Comparison of ENCODE assay signal across 28 cellular contexts in genomic region chr2:31086585-31086984, GRCh38.
"Had no signal": no experiment of that assay in that cellular context is flagged by ENCODE, and none has a peak within 500 bp of the region (broad histone marks: within the 10 kb centered on the region; RNA-seq: fewer than 3 reads in every experiment).

No MANE protein-coding gene starts in this region.

- H3K27me3 ChIP-seq: colonic mucosa, dorsolateral prefrontal cortex, esophagus muscularis mucosa, esophagus squamous epithelium, foreskin keratinocyte, gastrocnemius medialis, heart left ventricle had no signal

- FAIRE-seq: colon, endometrium, endothelial cell of umbilical vein, frontal cortex had no signal

- H3K27ac ChIP-seq: colonic mucosa, coronary artery, dorsolateral prefrontal cortex, epithelial cell of prostate, esophagus muscularis mucosa, esophagus squamous epithelium, foreskin keratinocyte, gastrocnemius medialis, gastroesophageal sphincter, heart left ventricle, heart right ventricle had no signal

- H3K4me3 ChIP-seq: colonic mucosa, coronary artery, dorsolateral prefrontal cortex, esophagus muscularis mucosa, esophagus squamous epithelium, gastrocnemius medialis, gastroesophageal sphincter, heart left ventricle, heart right ventricle had no signal

- ATAC-seq: effector memory CD8-positive, alpha-beta T cell; esophagus mucosa; foreskin keratinocyte; gastrocnemius medialis; gastroesophageal sphincter; heart left ventricle; heart right ventricle had no signal

- H3K9me3 ChIP-seq: colonic mucosa, esophagus muscularis mucosa, esophagus squamous epithelium, gastrocnemius medialis, gastroesophageal sphincter, heart left ventricle, heart right ventricle had no signal

- H3K4me1 ChIP-seq: colonic mucosa, esophagus muscularis mucosa, esophagus squamous epithelium, gastrocnemius medialis, gastroesophageal sphincter had no signal

- DNase-seq: colonic mucosa; cortex of kidney; dermis blood vessel endothelial cell; dorsolateral prefrontal cortex; effector CD4-positive, alpha-beta T cell; effector CD8-positive, alpha-beta T cell; effector memory CD4-positive, alpha-beta T cell; effector memory CD8-positive, alpha-beta T cell; endodermal cell; erythroblast; esophagus squamous epithelium; foreskin fibroblast; foreskin keratinocyte; foreskin melanocyte; gastrocnemius medialis; glutamatergic neuron; head of caudate nucleus; heart left ventricle; heart right ventricle had no signal

- H3K36me3 ChIP-seq: colonic mucosa, esophagus muscularis mucosa, esophagus squamous epithelium, gastrocnemius medialis, gastroesophageal sphincter, heart left ventricle, heart right ventricle had no signal
